Comparison of ENCODE assay signal across 8 cellular contexts in the genomic region with DNA sequence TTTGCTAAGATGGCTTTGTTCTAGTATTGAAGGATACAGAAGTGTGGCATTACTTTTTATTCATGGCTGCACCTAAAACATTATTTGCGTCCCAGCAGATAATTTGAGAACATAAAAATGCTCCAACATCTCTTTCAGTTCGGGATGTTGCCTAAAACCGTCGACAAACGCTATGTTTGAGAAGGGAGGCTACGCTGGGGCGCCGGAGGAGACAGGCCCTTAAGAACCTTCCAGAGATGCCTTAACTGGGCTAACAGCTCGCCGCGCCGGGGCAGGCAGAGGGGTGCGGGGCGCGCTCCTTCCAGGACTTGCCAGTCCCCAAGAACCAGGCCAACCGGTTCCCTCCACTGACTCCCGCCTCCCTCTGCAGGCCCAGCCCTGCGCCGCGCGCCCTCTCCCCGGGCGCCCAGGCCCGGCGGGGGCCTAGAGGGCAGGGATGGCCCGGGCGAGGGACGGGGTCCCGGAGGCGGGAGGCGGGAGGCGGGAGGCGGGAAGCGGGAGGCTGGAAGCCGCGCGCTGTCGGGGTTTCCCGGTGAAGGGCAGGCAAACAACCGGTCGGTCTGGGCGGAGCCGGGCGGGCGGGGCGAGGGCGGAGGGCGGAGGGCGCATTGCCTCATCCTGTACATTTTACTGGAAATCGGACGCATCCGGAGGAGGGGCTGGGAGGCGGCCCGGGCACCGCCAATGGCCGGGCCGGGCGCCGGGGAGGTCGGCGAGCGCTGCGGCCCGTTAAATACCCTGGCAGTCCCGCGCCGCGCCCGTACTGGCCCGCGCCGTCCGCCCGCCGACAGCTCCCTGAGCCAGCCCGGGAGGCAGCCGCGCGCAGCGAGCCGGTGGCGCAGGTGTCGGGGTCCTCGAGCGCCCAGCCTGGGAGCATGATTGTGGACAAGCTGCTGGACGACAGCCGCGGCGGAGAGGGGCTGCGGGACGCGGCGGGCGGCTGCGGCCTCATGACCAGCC.
A peak's percentile ranks its signal among the peaks of the same experiment; 100 is the strongest.
DNase-seq lines count a peak whose midpoint lies in the region; ATAC-seq lines count a peak whose summit lies in the region.

A gene with protein sequence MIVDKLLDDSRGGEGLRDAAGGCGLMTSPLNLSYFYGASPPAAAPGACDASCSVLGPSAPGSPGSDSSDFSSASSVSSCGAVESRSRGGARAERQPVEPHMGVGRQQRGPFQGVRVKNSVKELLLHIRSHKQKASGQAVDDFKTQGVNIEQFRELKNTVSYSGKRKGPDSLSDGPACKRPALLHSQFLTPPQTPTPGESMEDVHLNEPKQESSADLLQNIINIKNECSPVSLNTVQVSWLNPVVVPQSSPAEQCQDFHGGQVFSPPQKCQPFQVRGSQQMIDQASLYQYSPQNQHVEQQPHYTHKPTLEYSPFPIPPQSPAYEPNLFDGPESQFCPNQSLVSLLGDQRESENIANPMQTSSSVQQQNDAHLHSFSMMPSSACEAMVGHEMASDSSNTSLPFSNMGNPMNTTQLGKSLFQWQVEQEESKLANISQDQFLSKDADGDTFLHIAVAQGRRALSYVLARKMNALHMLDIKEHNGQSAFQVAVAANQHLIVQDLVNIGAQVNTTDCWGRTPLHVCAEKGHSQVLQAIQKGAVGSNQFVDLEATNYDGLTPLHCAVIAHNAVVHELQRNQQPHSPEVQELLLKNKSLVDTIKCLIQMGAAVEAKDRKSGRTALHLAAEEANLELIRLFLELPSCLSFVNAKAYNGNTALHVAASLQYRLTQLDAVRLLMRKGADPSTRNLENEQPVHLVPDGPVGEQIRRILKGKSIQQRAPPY (plus strand): TSS at position 761 of the 960 bp plus-strand sequence. CDS start 115 bp downstream, at position 876.

- DNase-seq in ACHN (peak; percentile 90), NCI-H446 treated with DMSO at 0.1 percent for 48 hours (lab: John Stamatoyannopoulos, UW) (peak; percentile 71), islet precursor cell (peak; percentile 98)
- peak; percentile 79 to 83 for DNase-seq in central memory CD8-positive, alpha-beta T cell (ENCODE audit: low spot score in 2 of 2)
- peak; percentile 86 to 94 (median 92) for DNase-seq in stimulated activated CD4-positive, alpha-beta T cell treated with anti-CD3 and anti-CD28 coated beads, Interleukin-12 subunit alpha, Interleukin-12 subunit beta, amount 100 ng/mL, for 48 hours (ENCODE audit: low read depth in 2 of 3, low spot score in 1 of 3)

- peak; percentile 85 for ATAC-seq in GM18907 (IDR thresholded peaks at IDR 0.05; ENCODE audit: unreplicated experiment)
- ATAC-seq in HG03139 (IDR thresholded peaks at IDR 0.05; ENCODE audit: unreplicated experiment), result peak; percentile 65
- peak; percentile 66 to 70 for ATAC-seq in activated CD4-positive, CD25-positive, alpha-beta regulatory T cell treated with anti-CD3 and anti-CD28 coated beads, Interleukin-2, amount 50 U/mL, for 24 hours
- ATAC-seq in central memory CD8-positive, alpha-beta T cell (replicated peaks; ENCODE audit: extremely low read depth, poor library complexity, severe bottlenecking), result peak; percentile 73

- H3K9me3 Mint-ChIP-seq in central memory CD8-positive, alpha-beta T cell, result no peaks in the 10 kb centered on the region

- H3K27me3 Mint-ChIP-seq in central memory CD8-positive, alpha-beta T cell, result no peaks in the 10 kb centered on the region

- H3K4me3 Mint-ChIP-seq in central memory CD8-positive, alpha-beta T cell, result peak within 1 kb of the TSS; percentile 95

- peak within 1 kb of the TSS; percentile 99 for H3K27ac Mint-ChIP-seq in central memory CD8-positive, alpha-beta T cell (ENCODE audit: low read depth)

- in situ Hi-C loops in ACHN (cut with HindIII; ENCODE audit: low pct_ligation_motif_present, low pct_unique_long_range_greater_than_20kb, low sequenced_read_pairs), result no loop called here

- H3K4me1 Mint-ChIP-seq in central memory CD8-positive, alpha-beta T cell, result peaks cover 34% of the 10 kb centered on the region

- peaks cover 45% of the 10 kb centered on the region for H3K36me3 Mint-ChIP-seq in central memory CD8-positive, alpha-beta T cell (ENCODE audit: insufficient read depth)

Comparison
In these comparisons a context has a peak if more than half of its experiments do, and no peak if none do; other contexts are left out.
1. Peak in every context shown above with its lines: DNase-seq and ATAC-seq.